In the genomic region with DNA sequence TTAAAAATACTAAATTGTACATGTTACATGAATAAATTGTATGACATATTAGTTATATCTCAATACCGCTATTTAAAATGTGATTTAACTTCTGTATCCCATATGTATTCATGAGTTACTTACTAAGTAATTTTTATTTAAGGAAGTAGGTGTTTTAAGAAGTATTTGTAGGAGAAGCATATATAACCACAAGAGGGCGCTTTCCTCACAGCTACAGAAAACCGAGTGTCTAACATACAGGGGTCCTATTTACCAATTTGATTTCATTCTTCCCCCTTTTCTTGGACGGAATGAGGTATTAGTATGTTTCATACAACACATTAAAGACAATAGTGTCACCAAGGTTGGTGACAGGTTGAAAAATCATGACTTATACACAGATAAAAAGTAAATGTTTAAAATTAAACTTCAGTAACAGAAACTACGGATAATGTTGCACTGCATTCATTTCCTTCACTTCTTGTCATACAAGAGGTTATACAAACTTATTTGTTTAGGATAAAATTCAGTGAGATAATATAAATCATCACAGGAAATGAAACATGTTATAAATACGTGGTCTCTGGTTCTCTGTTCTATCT, we compare ENCODE assay signal across 9 cellular contexts.
A peak's percentile ranks its signal among the peaks of the same experiment; 100 is the strongest.
DNase-seq lines count a peak whose midpoint lies in the region; ATAC-seq and TF ChIP-seq lines count a peak whose summit lies in the region.
"Had no signal": no experiment of that assay in that cellular context is flagged by ENCODE, and none has a peak within 500 bp of the region (broad histone marks: within the 10 kb centered on the region; RNA-seq: fewer than 3 reads in every experiment).

No MANE protein-coding gene starts in this region.

- no peaks in the 10 kb centered on the region for H3K79me2 ChIP-seq in Loucy (ENCODE audit: insufficient read depth, low read length)

- H3K4me3 ChIP-seq in Loucy (ENCODE audit: low read length, poor library complexity, severe bottlenecking) (no peak overlapping the region), retinal pigment epithelial cell (ENCODE audit: low read length) (no peak overlapping the region)
- H3K4me3 ChIP-seq: skin epidermis had no signal

- H2AFZ ChIP-seq in Loucy (ENCODE audit: low read length), result no peak overlapping the region

- peak; percentile 73 for ATAC-seq in SK-N-SH treated with all-trans-retinoic acid at 6 μM for 48 hours
- no peak for ATAC-seq in GM19328 (IDR thresholded peaks at IDR 0.05; ENCODE audit: unreplicated experiment)

- no peak overlapping the region for H3K9ac ChIP-seq in Loucy (ENCODE audit: low read depth, low read length, poor library complexity, severe bottlenecking)

- H3K9me2 ChIP-seq in Loucy (replicated peaks; ENCODE audit: low read depth, low read length), result no peaks in the 10 kb centered on the region

- TF ChIP-seq CTCF in Loucy (conservative IDR thresholded peaks at IDR 0.05; ENCODE audit: low read length) (peak; percentile 82), retinal pigment epithelial cell (conservative IDR thresholded peaks at IDR 0.05; ENCODE audit: low read depth, low read length) (peak; percentile 64)

- H3K9me3 ChIP-seq in Loucy (ENCODE audit: insufficient read depth, low read depth, low read length), result no peaks in the 10 kb centered on the region

- peaks cover 22% of the 10 kb centered on the region for H3K4me1 ChIP-seq in Loucy (ENCODE audit: insufficient read depth, low read length, poor library complexity, severe bottlenecking)

- no peaks in the 10 kb centered on the region for H3F3A ChIP-seq in Loucy (ENCODE audit: low read depth)

- H3K4me2 ChIP-seq in Loucy (ENCODE audit: low read depth, low read length, poor library complexity, severe bottlenecking), result no peak overlapping the region

- no peaks in the 10 kb centered on the region for H4K20me1 ChIP-seq in Loucy (ENCODE audit: insufficient read depth, low read length, poor library complexity, severe bottlenecking)

- no peaks in the 10 kb centered on the region for H3K27me3 ChIP-seq in Loucy (ENCODE audit: insufficient read depth, low read length, poor library complexity, severe bottlenecking)

- DNase-seq in ELR (ENCODE audit: low read depth), result peak; percentile 72
- DNase-seq in foreskin melanocyte, result peak; percentile 31
- DNase-seq in retinal pigment epithelial cell (ENCODE audit: low read depth), result no peak
- no peak for DNase-seq in stimulated activated CD4-positive, alpha-beta T cell treated with anti-CD3 and anti-CD28 coated beads, Interleukin-4, amount 100 ng/mL, for 1 hour
- no peak for DNase-seq in ecto neural progenitor cell (ENCODE audit: low spot score)

- no peaks in the 10 kb centered on the region for H3K36me3 ChIP-seq in Loucy (ENCODE audit: insufficient read depth, low read length)

TF ChIP-seq in SK-N-SH treated with all-trans-retinoic acid at 6 μM for 48 hours, 23 proteins besides CTCF, POLR2A, EP300 and RAD21:
- TF ChIP-seq ISL1 (CRISPR knock-in tag; IDR thresholded peaks at IDR 0.05), result no peak
- no peak for TF ChIP-seq BACH2 (CRISPR knock-in tag; IDR thresholded peaks at IDR 0.05; ENCODE audit: borderline replicate concordance)
- TF ChIP-seq PPARA (CRISPR knock-in tag; IDR thresholded peaks at IDR 0.05; ENCODE audit: borderline replicate concordance), result no peak
- TF ChIP-seq ZNF8 (CRISPR knock-in tag; IDR thresholded peaks at IDR 0.05), result no peak
- TF ChIP-seq ZFP30 (CRISPR knock-in tag; IDR thresholded peaks at IDR 0.05), result no peak
- TF ChIP-seq, protein P1, sequence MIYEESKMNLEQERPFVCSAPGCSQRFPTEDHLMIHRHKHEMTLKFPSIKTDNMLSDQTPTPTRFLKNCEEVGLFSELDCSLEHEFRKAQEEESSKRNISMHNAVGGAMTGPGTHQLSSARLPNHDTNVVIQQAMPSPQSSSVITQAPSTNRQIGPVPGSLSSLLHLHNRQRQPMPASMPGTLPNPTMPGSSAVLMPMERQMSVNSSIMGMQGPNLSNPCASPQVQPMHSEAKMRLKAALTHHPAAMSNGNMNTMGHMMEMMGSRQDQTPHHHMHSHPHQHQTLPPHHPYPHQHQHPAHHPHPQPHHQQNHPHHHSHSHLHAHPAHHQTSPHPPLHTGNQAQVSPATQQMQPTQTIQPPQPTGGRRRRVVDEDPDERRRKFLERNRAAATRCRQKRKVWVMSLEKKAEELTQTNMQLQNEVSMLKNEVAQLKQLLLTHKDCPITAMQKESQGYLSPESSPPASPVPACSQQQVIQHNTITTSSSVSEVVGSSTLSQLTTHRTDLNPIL (CRISPR knock-in tag; IDR thresholded peaks at IDR 0.05; ENCODE audit: low read depth), result no peak
- no peak for TF ChIP-seq ESRRG (CRISPR knock-in tag; IDR thresholded peaks at IDR 0.05)
- no peak for TF ChIP-seq SNAI2 (CRISPR knock-in tag; IDR thresholded peaks at IDR 0.05)
- TF ChIP-seq ARNTL (CRISPR knock-in tag; IDR thresholded peaks at IDR 0.05; ENCODE audit: borderline replicate concordance, low read depth), result no peak
- TF ChIP-seq GLIS3 (CRISPR knock-in tag; IDR thresholded peaks at IDR 0.05), result no peak
- no peak for TF ChIP-seq TOX (CRISPR knock-in tag; IDR thresholded peaks at IDR 0.05; ENCODE audit: borderline replicate concordance)
- no peak for TF ChIP-seq ZC3H10 (CRISPR knock-in tag; IDR thresholded peaks at IDR 0.05)
- TF ChIP-seq, protein P2, sequence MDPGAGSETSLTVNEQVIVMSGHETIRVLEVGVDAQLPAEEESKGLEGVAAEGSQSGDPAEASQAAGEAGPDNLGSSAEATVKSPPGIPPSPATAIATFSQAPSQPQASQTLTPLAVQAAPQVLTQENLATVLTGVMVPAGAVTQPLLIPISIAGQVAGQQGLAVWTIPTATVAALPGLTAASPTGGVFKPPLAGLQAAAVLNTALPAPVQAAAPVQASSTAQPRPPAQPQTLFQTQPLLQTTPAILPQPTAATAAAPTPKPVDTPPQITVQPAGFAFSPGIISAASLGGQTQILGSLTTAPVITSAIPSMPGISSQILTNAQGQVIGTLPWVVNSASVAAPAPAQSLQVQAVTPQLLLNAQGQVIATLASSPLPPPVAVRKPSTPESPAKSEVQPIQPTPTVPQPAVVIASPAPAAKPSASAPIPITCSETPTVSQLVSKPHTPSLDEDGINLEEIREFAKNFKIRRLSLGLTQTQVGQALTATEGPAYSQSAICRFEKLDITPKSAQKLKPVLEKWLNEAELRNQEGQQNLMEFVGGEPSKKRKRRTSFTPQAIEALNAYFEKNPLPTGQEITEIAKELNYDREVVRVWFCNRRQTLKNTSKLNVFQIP (CRISPR knock-in tag; IDR thresholded peaks at IDR 0.05; ENCODE audit: borderline replicate concordance, low read depth), result no peak
- no peak for TF ChIP-seq CSDC2 (CRISPR knock-in tag; IDR thresholded peaks at IDR 0.05)

Comparison
In these comparisons a context has a peak if more than half of its experiments do, and no peak if none do; other contexts are left out.
1. DNase-seq: peak in ELR (single experiment) and foreskin melanocyte (single experiment); none in retinal pigment epithelial cell (single experiment), stimulated activated CD4-positive, alpha-beta T cell treated with anti-CD3 and anti-CD28 coated beads, Interleukin-4, amount 100 ng/mL, for 1 hour (single experiment) and ecto neural progenitor cell (single experiment).